Comparison of ENCODE assay signal across 22 cellular contexts in the genomic region with DNA sequence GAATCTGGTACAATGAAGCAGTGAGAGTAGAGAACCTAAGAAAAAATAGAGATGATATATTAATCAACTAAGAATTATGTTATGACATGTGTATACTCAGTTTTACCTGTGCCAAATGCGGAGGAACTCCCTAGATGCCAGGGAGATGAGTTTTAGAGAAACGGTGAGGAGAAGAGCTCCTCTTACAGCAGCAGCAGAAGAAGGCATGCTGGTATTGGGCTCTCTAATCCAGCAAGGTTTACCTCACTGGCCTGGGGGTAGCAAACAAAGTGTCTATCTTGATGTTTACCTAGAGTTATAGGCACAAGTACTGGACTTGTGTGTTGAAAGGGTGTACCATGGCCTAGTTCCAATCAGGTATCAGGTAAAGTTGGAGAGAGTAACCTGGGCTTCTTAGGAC.
"Had no signal": no experiment of that assay in that cellular context is flagged by ENCODE, and none has a peak within 500 bp of the region (broad histone marks: within the 10 kb centered on the region; RNA-seq: fewer than 3 reads in every experiment).

No MANE protein-coding gene starts in this region.

- H3K36me3 ChIP-seq: MG63, SJCRH30 had no signal

- H3K4me3 ChIP-seq: K562, MG63, SJCRH30 had no signal

- FAIRE-seq: HTR-8/SVneo, K562 had no signal

- H3K9me3 ChIP-seq: MG63, SJCRH30 had no signal

- H3K9ac ChIP-seq: KMS-11 had no signal

- DNase-seq: Kasumi-1, MG63, NCI-H1092 treated with DMSO at 0.1 percent for 48 hours, NCI-H1436, NCI-H187, NCI-H2029, NCI-H2081 treated with DMSO at 0.1 percent for 48 hours, NCI-H2171, NCI-H226, NCI-H446, NCI-H510A, NCI-H524 treated with DMSO at 0.1 percent for 48 hours, NCI-H69, NCI-H774, SHP77 treated with DMSO at 0.1 percent for 48 hours, SJCRH30 had no signal

- H3K27me3 Mint-ChIP-seq: IgD-negative memory B cell had no signal

- H3K27me3 ChIP-seq: MG63 had no signal

- H3K27ac Mint-ChIP-seq: IgD-negative memory B cell had no signal

- H3K4me1 ChIP-seq: SJCRH30 had no signal

- H3K4me3 Mint-ChIP-seq: IgD-negative memory B cell had no signal

- H3K27ac ChIP-seq: HL-60, KMS-11, RWPE1, SJCRH30 had no signal

- H3K4me2 ChIP-seq: KMS-11 had no signal
